ENCODE assay signal across 1 cellular context in genomic region chr2:217941339-217941738, GRCh38.
TF ChIP-seq lines count a peak whose summit lies in the region.

No MANE protein-coding gene starts in this region.

TF ChIP-seq in IMR-90, 13 proteins besides CTCF, POLR2A, EP300 and RAD21:
- TF ChIP-seq CEBPB (IDR thresholded peaks at IDR 0.05; ENCODE audit: low read depth, low read length) (no peak), CHD1 (IDR thresholded peaks at IDR 0.05; ENCODE audit: low read depth, low read length) (no peak), FOS (IDR thresholded peaks at IDR 0.05; ENCODE audit: low read depth, low read length) (no peak), RCOR1 (IDR thresholded peaks at IDR 0.05; ENCODE audit: insufficient replicate concordance, low read length) (no peak), BHLHE40 (IDR thresholded peaks at IDR 0.05; ENCODE audit: low read depth, low read length) (no peak), MAFK (IDR thresholded peaks at IDR 0.05; ENCODE audit: low read depth, low read length) (no peak), SMC3 (IDR thresholded peaks at IDR 0.05; ENCODE audit: low read depth, low read length) (no peak), NFE2L2 (IDR thresholded peaks at IDR 0.05; ENCODE audit: low read depth, low read length) (no peak), MAZ (IDR thresholded peaks at IDR 0.05; ENCODE audit: borderline replicate concordance, low read depth, low read length) (no peak), ELK1 (IDR thresholded peaks at IDR 0.05; ENCODE audit: borderline replicate concordance, low read depth, low read length) (no peak), RFX5 (IDR thresholded peaks at IDR 0.05; ENCODE audit: low read depth, low read length) (no peak), MXI1 (IDR thresholded peaks at IDR 0.05; ENCODE audit: borderline replicate concordance, low read depth, low read length) (no peak), USF2 (IDR thresholded peaks at IDR 0.05; ENCODE audit: low read depth, low read length) (no peak)
